Comparison of ENCODE assay signal across 8 cellular contexts in the genomic region with DNA sequence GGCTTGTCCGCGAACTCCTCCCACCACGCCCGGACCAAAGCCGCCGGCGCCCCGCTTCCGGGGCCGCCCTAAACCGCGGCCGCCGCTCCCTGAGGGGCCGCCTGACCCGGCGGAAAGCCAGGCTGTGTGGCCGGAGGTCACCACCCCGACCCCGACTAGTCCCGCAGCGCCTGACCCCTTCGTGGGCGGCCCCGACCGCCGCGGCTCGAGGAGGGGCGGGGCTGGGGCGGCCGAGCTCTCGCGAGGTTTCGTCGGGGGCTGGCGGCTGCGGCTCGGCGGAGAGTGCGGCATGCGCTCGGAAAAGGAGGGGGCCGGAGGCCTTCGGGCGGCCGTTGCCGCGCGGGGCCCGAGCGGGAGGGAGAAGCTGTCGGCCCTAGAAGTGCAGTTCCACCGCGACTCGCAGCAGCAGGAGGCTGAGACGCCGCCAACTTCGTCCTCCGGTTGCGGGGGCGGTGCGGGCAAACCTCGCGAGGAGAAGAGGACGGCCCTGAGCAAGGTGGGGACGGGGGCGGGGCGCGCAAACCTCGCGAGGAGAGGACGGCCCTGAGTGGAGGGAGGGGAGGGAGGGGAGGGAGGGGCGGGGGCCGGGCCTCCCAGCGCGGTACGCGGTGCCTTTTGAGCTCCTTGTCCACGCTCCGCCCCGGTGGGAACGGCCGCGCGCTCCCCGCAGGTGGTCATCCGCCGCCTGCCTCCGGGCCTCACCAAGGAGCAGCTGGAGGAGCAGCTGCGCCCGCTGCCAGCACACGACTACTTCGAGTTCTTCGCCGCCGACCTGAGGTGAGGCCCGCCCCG. TPM values are rescaled to one million over a fixed set of nuclear protein-coding genes. Genes with fewer than 3 reads are reported as not detected.
DNase-seq lines count a peak whose midpoint lies in the region; FAIRE-seq and TF ChIP-seq lines count a peak whose summit lies in the region.

UPF3A (plus strand) TSS at position 251 of the 792 bp plus-strand sequence; CDS start at position 290, 39 bp downstream.

- H3K79me2 ChIP-seq in MM.1S (ENCODE audit: low read length) = peaks cover 59% of the 10 kb centered on the region

- H3K9me3 ChIP-seq in HAP-1 (no peaks in the 10 kb centered on the region), MM.1S (replicated peaks; ENCODE audit: insufficient read depth, low read length) (no peaks in the 10 kb centered on the region), neutrophil (no peaks in the 10 kb centered on the region)

- FAIRE-seq in G401.6 (lab: Jason Lieb, UNC) (peak; percentile 15), frontal cortex (lab: Jason Lieb, UNC) (no peak)

- no peaks in the 10 kb centered on the region for H4K20me1 ChIP-seq in MM.1S (ENCODE audit: insufficient read depth, low read length)

- DNase-seq in HAP-1 (ENCODE audit: low spot score in 2 of 2) (peak; percentile 76 to 91), MM.1S (peak; percentile 90), SK-MEL-5 (ENCODE audit: low read depth, low spot score) (peak; percentile 91), frontal cortex (ENCODE audit: low spot score in 2 of 2) (peak; percentile 87 to 89), substantia nigra (lab: John Stamatoyannopoulos, UW) (peak; percentile 60 to 99 (median 91))
- DNase-seq in activated naive CD4-positive, alpha-beta T cell treated with Interleukin-2 at 50 U/mL for 16 hours = peak; percentile 87

- no peaks in the 10 kb centered on the region for H3K9me2 ChIP-seq in MM.1S (replicated peaks; ENCODE audit: insufficient read depth, low read length)

- H3K4me3 ChIP-seq in HAP-1 = peak within 1 kb of the TSS; percentile 69
- H3K4me3 ChIP-seq in MM.1S (ENCODE audit: low read length) = peak within 1 kb of the TSS; percentile 81
- H3K4me3 ChIP-seq in neutrophil (ENCODE audit: low read depth in 1 of 2, low read length in 1 of 2) = peak within 1 kb of the TSS; percentile 84 to 85

- H3K27me3 ChIP-seq in HAP-1 (ENCODE audit: low read depth) (no peaks in the 10 kb centered on the region), MM.1S (replicated peaks; ENCODE audit: insufficient read depth, low read length) (no peaks in the 10 kb centered on the region), neutrophil (no peaks in the 10 kb centered on the region)

- TF ChIP-seq CTCF in MM.1S (IDR thresholded peaks at IDR 0.05; ENCODE audit: low read length) (no peak), neutrophil (IDR thresholded peaks at IDR 0.05) (peak; percentile 22)

- peak within 1 kb of the TSS; percentile 49 for H2AFZ ChIP-seq in MM.1S (ENCODE audit: low read length)

- H3K9ac ChIP-seq in MM.1S (ENCODE audit: low read length) = peak within 1 kb of the TSS; percentile 98

- H3K36me3 ChIP-seq in HAP-1 (replicated peaks) (peaks cover 35% of the 10 kb centered on the region), MM.1S (replicated peaks; ENCODE audit: insufficient read depth, low read length) (0 out of 2 replicates have a peak, but pooled peaks cover 9% of the 10 kb centered on the region), neutrophil (peaks cover 6% of the 10 kb centered on the region)

- in situ Hi-C loops in HAP-1 (cut with MboI; ENCODE audit: low sequenced_read_pairs) = no loop called here
- in situ Hi-C loops in SK-MEL-5 (cut with HindIII; ENCODE audit: low pct_unique_long_range_greater_than_20kb, low sequenced_read_pairs) = no loop called here

- H3F3A ChIP-seq in MM.1S (ENCODE audit: insufficient read depth, low read length) = peaks cover 37% of the 10 kb centered on the region

- H3K4me1 ChIP-seq in HAP-1 (peaks cover 15% of the 10 kb centered on the region), MM.1S (ENCODE audit: low read length) (peaks cover 41% of the 10 kb centered on the region), neutrophil (ENCODE audit: control insufficient read depth in 1 of 2, insufficient read depth in 1 of 2, low read depth in 1 of 2, low read length in 1 of 2) (peaks cover 17% of the 10 kb centered on the region in 2 experiments)

- peak within 1 kb of the TSS; percentile 100 for H3K27ac ChIP-seq in MM.1S (ENCODE audit: low read length)
- H3K27ac ChIP-seq in neutrophil = peak within 1 kb of the TSS; percentile 96
- H3K27ac ChIP-seq in substantia nigra (ENCODE audit: low read depth, low read length, poor library complexity, severe bottlenecking) = peak within 1 kb of the TSS; percentile 95

- H3K4me2 ChIP-seq in MM.1S (ENCODE audit: low read depth, low read length) = peak within 1 kb of the TSS; percentile 73

RNA-seq across cellular contexts. Expression of gene UPF3A, which starts in this region (rescaled TPM):
- total RNA-seq in SK-MEL-5 (2014; rRNA removed; shearing (Covaris generic)) = 23.6 and 24.2 TPM in 2 replicates
- polyA plus RNA-seq in SK-MEL-5 (2015; cell fraction: cytosol; rRNA removed) = 22.7 and 37.8 TPM in 2 replicates
- polyA plus RNA-seq in SK-MEL-5 (2015; cell fraction: nucleus; rRNA removed) = 225 and 281 TPM in 2 replicates
- 43.6 TPM for total RNA-seq in frontal cortex

Comparison
In these comparisons a context has a peak if more than half of its experiments do, and no peak if none do; other contexts are left out.
1. Peak in every context shown above with its lines: DNase-seq, H3K4me3 ChIP-seq and H3K27ac ChIP-seq.